Comparison of ENCODE assay signal across 8 cellular contexts in genomic region chr12:27780612-27781408, GRCh38. TPM values are rescaled to one million over a fixed set of nuclear protein-coding genes. Genes with fewer than 3 reads are reported as not detected.
A peak's percentile ranks its signal among the peaks of the same experiment; 100 is the strongest.
DNase-seq lines count a peak whose midpoint lies in the region; ATAC-seq and TF ChIP-seq lines count a peak whose summit lies in the region.

No MANE protein-coding gene starts in this region.

- H3K36me3 ChIP-seq in PC-9 (ENCODE audit: low read depth) (peaks cover 11% of the 10 kb centered on the region), ascending aorta (no peaks in the 10 kb centered on the region), iPS-20b (ENCODE audit: insufficient read depth, low read depth, low read length) (peaks cover 9% of the 10 kb centered on the region; the same call in 1 of the 2 replicates), spleen (no peaks in the 10 kb centered on the region)

- H3K4me1 ChIP-seq in PC-9 (replicated peaks; ENCODE audit: insufficient read depth) (peaks cover 53% of the 10 kb centered on the region), ascending aorta (peaks cover 0 to 16% of the 10 kb centered on the region in 2 donors), iPS-20b (ENCODE audit: insufficient read depth, low read length) (peaks cover 8% of the 10 kb centered on the region; the same call in 1 of the 2 replicates), spleen (peaks cover 4 to 63% (median 41%) of the 10 kb centered on the region in 6 donors)

- intact Hi-C loops in PC-9 (cut with micrococcal nuclease; ENCODE audit: unreplicated experiment) (loop anchor here (2.0 to 5.0 kb wide), 3 partner anchors 41 to 188 kb away; no protein-coding TSS in a partner anchor), ascending aorta (cut with DNase I) (loop anchor here (2.0 to 5.0 kb wide), 3 partner anchors 28 to 70 kb away; partner anchors contain the start of gene MRPS35), spleen (cut with DNase I; ENCODE audit: low total_unique reads) (no loop called here)

- H3K79me2 ChIP-seq in PC-9 (ENCODE audit: low read depth): peaks cover 53% of the 10 kb centered on the region

- peak overlapping the region; percentile 92; the same call in 1 of the 2 replicates for H3K9ac ChIP-seq in iPS-20b (ENCODE audit: low read depth, low read length)

- H3K9me2 ChIP-seq in PC-9 (ENCODE audit: insufficient read depth): no peaks in the 10 kb centered on the region

- CTCF ChIA-PET in PC-9 (lab: Charles Lee): interaction anchor here (1.0 kb wide), 1 partner anchor 41 kb away, joined by 5 read pairs; no protein-coding TSS in a partner anchor

- 19 to 39% (median 21%) methylated on average over 15 to 27 of the region's 27 CpGs for WGBS in spleen, 5 donors

- no peaks in the 10 kb centered on the region for H3K9me3 ChIP-seq in PC-9 (ENCODE audit: insufficient read depth, low read depth)
- H3K9me3 ChIP-seq in ascending aorta: no peaks in the 10 kb centered on the region
- no peaks in the 10 kb centered on the region for H3K9me3 ChIP-seq in iPS-20b (ENCODE audit: insufficient read depth, low read depth, low read length)
- H3K9me3 ChIP-seq in spleen: no peaks in the 10 kb centered on the region

- in situ Hi-C loops in KBM-7 (cut with MboI; ENCODE audit: low pct_unique_long_range_greater_than_20kb, low sequenced_read_pairs): no loop called here

- H4K20me1 ChIP-seq in PC-9 (ENCODE audit: insufficient read depth): no peaks in the 10 kb centered on the region

- DNase-seq in C1 segment of cervical spinal cord (lab: John Stamatoyannopoulos, UW): peak in 8 of 14 donors; percentile 39 to 73 (median 52)
- DNase-seq in PC-9: peak; percentile 65 to 88
- peak in 1 of 2 donors; percentile 72 for DNase-seq in ascending aorta (ENCODE audit: low spot score in 2 of 2)
- no peak for DNase-seq in spleen
- no peak for DNase-seq in KBM-7

- H3F3A ChIP-seq in PC-9 (ENCODE audit: insufficient read depth, low read depth): peaks cover 33% of the 10 kb centered on the region

- peak overlapping the region; percentile 87 for H3K4me2 ChIP-seq in PC-9

- no peak for TF ChIP-seq POLR2A in spleen (IDR thresholded peaks at IDR 0.05)

- no peak for TF ChIP-seq CTCF in PC-9 (conservative IDR thresholded peaks at IDR 0.05)
- no peak for TF ChIP-seq CTCF in ascending aorta (IDR thresholded peaks at IDR 0.05)
- no peak for TF ChIP-seq CTCF in spleen (IDR thresholded peaks at IDR 0.05 in 8 of 11, conservative IDR thresholded peaks at IDR 0.05 in 3 of 11)

- H3K27ac ChIP-seq in PC-9 (peak overlapping the region; percentile 64), ascending aorta (peak overlapping the region; percentile 92 to 94), iPS-20b (ENCODE audit: low read length) (peak overlapping the region; percentile 66), spleen (peak overlapping the region; percentile 77 to 91 (median 86))

- peak overlapping the region; percentile 75 for H2AFZ ChIP-seq in PC-9

- H3K27me3 ChIP-seq in PC-9 (ENCODE audit: insufficient read depth, low read depth) (no peaks in the 10 kb centered on the region), ascending aorta (no peaks in the 10 kb centered on the region), iPS-20b (ENCODE audit: insufficient read depth, low read length) (no peaks in the 10 kb centered on the region), spleen (replicated peaks in 1 of 7) (no peaks in the 10 kb centered on the region)

- H3K4me3 ChIP-seq in PC-9 (peak overlapping the region; percentile 74), ascending aorta (peak overlapping the region; percentile 89 to 91), iPS-20b (ENCODE audit: low read length) (peak overlapping the region; percentile 83), spleen (peak overlapping the region; percentile 62 to 90 (median 79))

- ATAC-seq in GM19043 (IDR thresholded peaks at IDR 0.05; ENCODE audit: low read depth, unreplicated experiment) (peak; percentile 31), HG03175 (IDR thresholded peaks at IDR 0.05; ENCODE audit: unreplicated experiment) (peak; percentile 34)

- POLR2A ChIA-PET in PC-9 (lab: Charles Lee; ENCODE audit: unreplicated experiment): interaction anchor here (0.5 kb wide), 1 partner anchor 669 kb away, joined by 4 read pairs; no protein-coding TSS in a partner anchor

- TSS peak; percentile 33 for BruUV-seq in PC-9 (replicated peaks; lab: Mats Ljungman, UMichigan)

RNA-seq across cellular contexts. Expression of gene MANSC4, which starts 0.8 kb away (rescaled TPM):
- total RNA-seq in PC-9 (2021) (not detected in 2 replicates), ascending aorta (not detected), spleen (not detected)
- polyA plus RNA-seq in spleen: under 1 TPM; 0.16 to 0.33 (median 0.24) TPM

RNA-seq across cellular contexts. Expression of gene KLHL42, which starts 0.8 kb away (rescaled TPM):
- total RNA-seq in PC-9 (2021): 33.6 and 34.5 TPM in 2 replicates
- 36.7 TPM for total RNA-seq in ascending aorta
- total RNA-seq in spleen: 10 to 100 TPM; 13.1 to 24.9 (median 21.3) TPM
- 1 to 10 TPM; 4.4 to 5.4 (median 4.6) TPM for polyA plus RNA-seq in spleen

Comparison
In these comparisons a context has a peak if more than half of its experiments do, and no peak if none do; other contexts are left out.
1. DNase-seq: peak in C1 segment of cervical spinal cord (8 of 14) and PC-9 (2 of 2); none in spleen (single experiment) and KBM-7 (single experiment).
2. Peak in every context shown above with its lines, with median percentiles within 50 percentile points of each other: H3K27ac ChIP-seq and H3K4me3 ChIP-seq.